In the genomic region with DNA sequence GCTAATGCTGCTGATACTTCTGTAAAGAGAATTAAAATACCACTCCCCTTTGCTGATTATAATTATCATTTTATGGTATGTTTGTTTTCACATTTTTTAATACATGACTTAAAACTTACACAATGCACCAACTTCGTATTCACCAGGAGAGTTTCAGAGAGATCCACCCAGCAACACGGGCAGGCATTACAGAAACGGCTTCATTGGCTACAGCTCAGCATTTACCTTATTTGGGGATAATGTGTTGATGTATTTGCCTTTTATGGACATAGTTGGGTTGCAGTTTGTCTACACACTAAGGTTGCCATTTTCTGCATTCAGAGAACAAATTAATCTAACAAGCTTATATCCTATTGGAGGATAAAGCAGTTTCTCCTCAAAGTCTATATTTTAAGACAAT, we compare ENCODE assay signal across 18 cellular contexts.
"Had no signal": no experiment of that assay in that cellular context is flagged by ENCODE, and none has a peak within 500 bp of the region (broad histone marks: within the 10 kb centered on the region; RNA-seq: fewer than 3 reads in every experiment).

No MANE protein-coding gene starts in this region.

- H3K79me2 ChIP-seq: parathyroid adenoma had no signal

- H2AFZ ChIP-seq: parathyroid adenoma had no signal

- ATAC-seq: activated CD8-positive, alpha-beta memory T cell treated with anti-CD3 and anti-CD28 coated beads, Interleukin-2, amount 10 ng/mL, durations not matched to agents 7 days and 5 days; esophagus mucosa; gastrocnemius medialis; left lung; right lobe of liver had no signal

- H3K9me3 ChIP-seq: gastrocnemius medialis, right lobe of liver, transverse colon had no signal

- H3K27ac ChIP-seq: cardiac muscle cell, gastrocnemius medialis, left lung, parathyroid adenoma, right lobe of liver, transverse colon had no signal

- FAIRE-seq: small intestine had no signal

- DNase-seq: activated CD4-positive, alpha-beta memory T cell treated with anti-CD3 and anti-CD28 coated beads, Interleukin-2, amount 10 ng/mL, durations not matched to agents 7 days and 5 days; activated CD4-positive, alpha-beta T cell treated with anti-CD3 and anti-CD28 coated beads for 48 hours; activated CD4-positive, CD25-positive, alpha-beta regulatory T cell; activated CD8-positive, alpha-beta memory T cell treated with anti-CD3 and anti-CD28 coated beads, Interleukin-2, amount 10 ng/mL, durations not matched to agents 7 days and 5 days; activated naive CD8-positive, alpha-beta T cell treated with anti-CD3 and anti-CD28 coated beads for 36 hours; amniotic stem cell; effector CD8-positive, alpha-beta T cell; gastrocnemius medialis; head of caudate nucleus; left lung; right lobe of liver; small intestine; stimulated activated CD4-positive, alpha-beta T cell treated with anti-CD3 and anti-CD28 coated beads, Interleukin-15, amount 100 ng/mL, for 24 hours; stimulated activated CD4-positive, alpha-beta T cell treated with anti-CD3 and anti-CD28 coated beads, Interleukin-2, amount 100 ng/mL, for 48 hours; transverse colon had no signal

- H3K27me3 ChIP-seq: cardiac muscle cell, gastrocnemius medialis, left lung, right lobe of liver, transverse colon had no signal

- H3K4me1 ChIP-seq: gastrocnemius medialis, left lung, parathyroid adenoma, right lobe of liver, transverse colon had no signal

- H3K4me3 ChIP-seq: cardiac muscle cell, gastrocnemius medialis, left lung, right lobe of liver, transverse colon had no signal

- H3K9ac ChIP-seq: parathyroid adenoma had no signal

- H3K36me3 ChIP-seq: cardiac muscle cell, gastrocnemius medialis, left lung, right lobe of liver, transverse colon had no signal
